In the genomic region with DNA sequence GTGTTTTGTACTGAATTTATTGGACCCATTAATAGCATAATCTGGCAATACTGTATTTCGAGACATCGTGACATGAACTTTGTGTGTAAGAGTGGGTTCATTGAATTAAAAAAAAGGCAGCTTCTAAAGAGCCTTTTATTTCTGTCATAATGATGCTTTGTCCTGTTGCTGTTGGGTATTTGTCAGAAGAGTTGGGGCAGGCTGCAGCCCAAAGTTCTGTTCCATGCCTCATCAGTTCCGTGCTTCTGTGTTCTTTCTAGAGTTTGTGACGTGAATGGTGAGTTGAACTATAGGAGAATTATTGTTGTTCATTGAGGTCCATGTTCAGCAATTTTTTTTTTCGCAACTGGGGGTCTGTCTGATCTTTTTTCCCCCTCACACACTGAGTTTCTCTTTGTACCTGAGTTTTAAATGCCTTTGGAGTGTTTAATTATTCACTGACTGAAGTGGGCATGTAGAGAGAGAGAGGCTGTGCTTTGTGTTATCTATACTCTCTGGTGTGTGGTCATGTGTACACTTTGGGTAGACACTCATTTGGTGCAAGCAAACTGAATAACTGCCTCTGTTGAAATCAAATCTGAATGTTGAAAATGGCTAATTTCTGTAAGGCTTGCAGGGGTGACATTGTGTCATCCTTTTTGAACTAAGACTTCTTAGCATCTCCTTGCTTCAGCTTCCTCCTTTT, we compare ENCODE assay signal across 8 cellular contexts.
DNase-seq lines count a peak whose midpoint lies in the region; ATAC-seq and TF ChIP-seq lines count a peak whose summit lies in the region.

No MANE protein-coding gene starts in this region.

- no peaks in the 10 kb centered on the region for H3K36me3 ChIP-seq in thoracic aorta

- peak overlapping the region; percentile 96 for H3K27ac Mint-ChIP-seq in activated T-cell treated with anti-CD3 and anti-CD28 coated beads, Interleukin-2, amount 50 U/mL, for 24 hours
- peak overlapping the region; percentile 95 for H3K27ac Mint-ChIP-seq in activated T-helper 2 cell treated with anti-CD3 and anti-CD28 coated beads, Interferon-gamma antibody, Interleukin-2, Interleukin-4, amounts not matched to agents 10 μg/mL and 5 μg/mL and 100 μg/mL, durations not matched to agents 14 hours and 24 hours and 36 hours

- TF ChIP-seq CTCF in thoracic aorta (IDR thresholded peaks at IDR 0.05): no peak

- H3K27me3 ChIP-seq in thoracic aorta (replicated peaks; ENCODE audit: insufficient read depth): no peaks in the 10 kb centered on the region

- no peaks in the 10 kb centered on the region for H3K36me3 Mint-ChIP-seq in activated T-cell treated with anti-CD3 and anti-CD28 coated beads, Interleukin-2, amount 50 U/mL, for 24 hours (ENCODE audit: low read depth)
- H3K36me3 Mint-ChIP-seq in activated T-helper 2 cell treated with anti-CD3 and anti-CD28 coated beads, Interferon-gamma antibody, Interleukin-2, Interleukin-4, amounts not matched to agents 10 μg/mL and 5 μg/mL and 100 μg/mL, durations not matched to agents 14 hours and 24 hours and 36 hours (ENCODE audit: low read depth): peaks cover 4% of the 10 kb centered on the region

- H3K4me1 ChIP-seq in thoracic aorta (ENCODE audit: control insufficient read depth in 1 of 2, low read depth in 2 of 2): peaks cover 54 to 72% of the 10 kb centered on the region in 2 donors

- H3K9me3 ChIP-seq in thoracic aorta: no peaks in the 10 kb centered on the region

- ATAC-seq in thoracic aorta (ENCODE audit: insufficient number of reproducible peaks, low FRiP score, low read depth) (peak; percentile 26), HG03521 (IDR thresholded peaks at IDR 0.05; ENCODE audit: unreplicated experiment) (no peak), HG03095 (IDR thresholded peaks at IDR 0.05; ENCODE audit: unreplicated experiment) (no peak)

- H3K9me3 Mint-ChIP-seq in activated T-cell treated with anti-CD3 and anti-CD28 coated beads, Interleukin-2, amount 50 U/mL, for 24 hours: no peaks in the 10 kb centered on the region
- no peaks in the 10 kb centered on the region for H3K9me3 Mint-ChIP-seq in activated T-helper 2 cell treated with anti-CD3 and anti-CD28 coated beads, Interferon-gamma antibody, Interleukin-2, Interleukin-4, amounts not matched to agents 10 μg/mL and 5 μg/mL and 100 μg/mL, durations not matched to agents 14 hours and 24 hours and 36 hours

- H3K4me3 ChIP-seq in thoracic aorta: peak overlapping the region; percentile 35

- no peaks in the 10 kb centered on the region for H3K27me3 Mint-ChIP-seq in activated T-cell treated with anti-CD3 and anti-CD28 coated beads, Interleukin-2, amount 50 U/mL, for 24 hours
- H3K27me3 Mint-ChIP-seq in activated T-helper 2 cell treated with anti-CD3 and anti-CD28 coated beads, Interferon-gamma antibody, Interleukin-2, Interleukin-4, amounts not matched to agents 10 μg/mL and 5 μg/mL and 100 μg/mL, durations not matched to agents 14 hours and 24 hours and 36 hours (ENCODE audit: low read depth): no peaks in the 10 kb centered on the region

- H3K4me3 Mint-ChIP-seq in activated T-cell treated with anti-CD3 and anti-CD28 coated beads, Interleukin-2, amount 50 U/mL, for 24 hours: peak overlapping the region; percentile 67
- peak overlapping the region; percentile 79 for H3K4me3 Mint-ChIP-seq in activated T-helper 2 cell treated with anti-CD3 and anti-CD28 coated beads, Interferon-gamma antibody, Interleukin-2, Interleukin-4, amounts not matched to agents 10 μg/mL and 5 μg/mL and 100 μg/mL, durations not matched to agents 14 hours and 24 hours and 36 hours (ENCODE audit: low read depth)

- DNase-seq in activated T-cell treated with anti-CD3 and anti-CD28 coated beads, Interleukin-2, amount 50 U/mL, for 24 hours: no peak
- DNase-seq in activated T-cell treated with anti-CD3 and anti-CD28 coated beads for 4 hours (no peak), left kidney (ENCODE audit: low read depth, low spot score) (peak; percentile 10), thoracic aorta (ENCODE audit: low spot score) (no peak), NCI-H146 (lab: John Stamatoyannopoulos, UW) (no peak)
- no peak for DNase-seq in activated T-helper 2 cell treated with anti-CD3 and anti-CD28 coated beads, Interferon-gamma antibody, Interleukin-2, Interleukin-4, amounts not matched to agents 10 μg/mL and 5 μg/mL and 100 μg/mL, durations not matched to agents 14 hours and 24 hours and 36 hours (ENCODE audit: low spot score)

- H3K27ac ChIP-seq in thoracic aorta: peak overlapping the region; percentile 9 to 54

- H3K4me1 Mint-ChIP-seq in activated T-cell treated with anti-CD3 and anti-CD28 coated beads, Interleukin-2, amount 50 U/mL, for 24 hours (ENCODE audit: low read depth): peaks cover 88% of the 10 kb centered on the region
- peaks cover 72% of the 10 kb centered on the region for H3K4me1 Mint-ChIP-seq in activated T-helper 2 cell treated with anti-CD3 and anti-CD28 coated beads, Interferon-gamma antibody, Interleukin-2, Interleukin-4, amounts not matched to agents 10 μg/mL and 5 μg/mL and 100 μg/mL, durations not matched to agents 14 hours and 24 hours and 36 hours (ENCODE audit: low read depth)

- intact Hi-C loops in activated T-helper 2 cell treated with anti-CD3 and anti-CD28 coated beads, Interferon-gamma antibody, Interleukin-2, Interleukin-4, amounts not matched to agents 10 μg/mL and 5 μg/mL and 100 μg/mL, durations not matched to agents 14 hours and 24 hours and 36 hours (cut with micrococcal nuclease): loop anchor here (1.0 to 10.0 kb wide), 5 partner anchors 9 to 193 kb away; no protein-coding TSS in a partner anchor
